In genomic region chr18:59453468-59453961, GRCh38 we compare ENCODE assay signal across 20 cellular contexts.
A peak's percentile ranks its signal among the peaks of the same experiment; 100 is the strongest.
DNase-seq lines count a peak whose midpoint lies in the region; ATAC-seq and TF ChIP-seq lines count a peak whose summit lies in the region.
"Had no signal": no experiment of that assay in that cellular context is flagged by ENCODE, and none has a peak within 500 bp of the region (broad histone marks: within the 10 kb centered on the region; RNA-seq: fewer than 3 reads in every experiment).

No MANE protein-coding gene starts in this region.

- H3K27ac ChIP-seq in SK-N-SH (ENCODE audit: low read depth in 2 of 2, low read length in 1 of 2) (peak overlapping the region in 1 of 2 experiments; percentile 86; a peak in 2 of 4 replicates), hepatocyte (no peak overlapping the region), mesodermal cell (ENCODE audit: low read depth, low read length, severe bottlenecking) (peak overlapping the region; percentile 68), Peyer's patch (no peak overlapping the region)
- H3K27ac ChIP-seq: SJSA1 had no signal

- TF ChIP-seq POLR2A in Peyer's patch (IDR thresholded peaks at IDR 0.05): no peak

- CTCF ChIA-PET in SK-N-SH (lab: Yijun Ruan, JAX): interaction anchor here (1.0 to 11.6 kb wide), 9 partner anchors 12 to 369 kb away, joined by 3 to 276 read pairs (median 4); no protein-coding TSS in a partner anchor
- CTCF ChIA-PET in activated CD4-positive, alpha-beta memory T cell treated with anti-CD3 and anti-CD28 coated beads for 36 hours (lab: Charles Lee): no interaction called here

- TF ChIP-seq CTCF in SK-N-SH (IDR thresholded peaks at IDR 0.05): no peak
- TF ChIP-seq CTCF in hepatocyte (IDR thresholded peaks at IDR 0.05; ENCODE audit: poor library complexity): no peak
- TF ChIP-seq CTCF in Peyer's patch (IDR thresholded peaks at IDR 0.05): no peak

- H3K27me3 Mint-ChIP-seq in activated CD4-positive, alpha-beta memory T cell treated with anti-CD3 and anti-CD28 coated beads for 36 hours: peaks cover 4% of the 10 kb centered on the region
- H3K27me3 Mint-ChIP-seq: B cell had no signal

- H3K36me3 Mint-ChIP-seq in activated CD4-positive, alpha-beta memory T cell treated with anti-CD3 and anti-CD28 coated beads for 36 hours: no peaks in the 10 kb centered on the region
- H3K36me3 Mint-ChIP-seq: CD4-positive, CD25-positive, alpha-beta regulatory T cell had no signal

- H3K4me3 ChIP-seq in SK-N-SH (ENCODE audit: low read depth in 2 of 2, low read length in 1 of 2): no peak overlapping the region
- no peak overlapping the region for H3K4me3 ChIP-seq in hepatocyte
- no peak overlapping the region for H3K4me3 ChIP-seq in mesodermal cell (ENCODE audit: extremely low read depth, insufficient read depth, low read length, poor library complexity, severe bottlenecking)
- no peak overlapping the region for H3K4me3 ChIP-seq in Peyer's patch
- H3K4me3 ChIP-seq: GM12878, GM23338, SJSA1 had no signal

- no peak overlapping the region for H3K27ac Mint-ChIP-seq in activated CD4-positive, alpha-beta memory T cell treated with anti-CD3 and anti-CD28 coated beads for 36 hours
- H3K27ac Mint-ChIP-seq: B cell; CD4-positive, CD25-positive, alpha-beta regulatory T cell; GM23338 had no signal

- no peaks in the 10 kb centered on the region for H3K4me1 Mint-ChIP-seq in activated CD4-positive, alpha-beta memory T cell treated with anti-CD3 and anti-CD28 coated beads for 36 hours (ENCODE audit: low read depth)
- H3K4me1 Mint-ChIP-seq: B cell; CD4-positive, CD25-positive, alpha-beta regulatory T cell had no signal

- H2AFZ ChIP-seq in SK-N-SH (ENCODE audit: low read depth) (no peak overlapping the region), hepatocyte (no peak overlapping the region)
- H2AFZ ChIP-seq: GM23338 had no signal

- H3K79me2 ChIP-seq in SK-N-SH (ENCODE audit: insufficient read depth) (no peaks in the 10 kb centered on the region), hepatocyte (no peaks in the 10 kb centered on the region)

- H3K4me3 Mint-ChIP-seq in activated CD4-positive, alpha-beta memory T cell treated with anti-CD3 and anti-CD28 coated beads for 36 hours: no peak overlapping the region
- H3K4me3 Mint-ChIP-seq: B cell; CD4-positive, CD25-positive, alpha-beta regulatory T cell; GM23338 had no signal

- H3K27me3 ChIP-seq in SK-N-SH (ENCODE audit: insufficient read depth): no peaks in the 10 kb centered on the region
- H3K27me3 ChIP-seq in hepatocyte: peaks cover 5% of the 10 kb centered on the region
- H3K27me3 ChIP-seq in Peyer's patch: no peaks in the 10 kb centered on the region
- H3K27me3 ChIP-seq: SJSA1 had no signal

- peaks cover 0 to 35% of the 10 kb centered on the region in 2 experiments; a peak in 2 of 4 replicates for H3K4me1 ChIP-seq in SK-N-SH (ENCODE audit: control insufficient read depth in 1 of 2, insufficient read depth in 2 of 2, low read depth in 1 of 2, low read length in 1 of 2)
- H3K4me1 ChIP-seq in hepatocyte (ENCODE audit: insufficient read depth): peaks cover 3% of the 10 kb centered on the region
- H3K4me1 ChIP-seq in mesodermal cell (ENCODE audit: control insufficient read depth, insufficient read depth, low read length, poor library complexity, severe bottlenecking): peaks cover 10% of the 10 kb centered on the region
- H3K4me1 ChIP-seq in Peyer's patch: no peaks in the 10 kb centered on the region
- H3K4me1 ChIP-seq: SJSA1 had no signal

- H3K9me2 ChIP-seq in SK-N-SH (no peaks in the 10 kb centered on the region), hepatocyte (replicated peaks; ENCODE audit: insufficient read depth) (no peaks in the 10 kb centered on the region)

- ATAC-seq in HG02852 (IDR thresholded peaks at IDR 0.05; ENCODE audit: unreplicated experiment) (no peak), HG02571 (IDR thresholded peaks at IDR 0.05; ENCODE audit: unreplicated experiment) (no peak)
- ATAC-seq: GM12878, GM23338, Panc1 had no signal

- H3K36me3 ChIP-seq in SK-N-SH (replicated peaks in 1 of 2; ENCODE audit: control insufficient read depth in 1 of 2, insufficient read depth in 2 of 2, low read length in 1 of 2): no peaks in the 10 kb centered on the region
- no peaks in the 10 kb centered on the region for H3K36me3 ChIP-seq in hepatocyte (replicated peaks; ENCODE audit: insufficient read depth, low read depth)
- no peaks in the 10 kb centered on the region for H3K36me3 ChIP-seq in mesodermal cell (ENCODE audit: control insufficient read depth, insufficient read depth, low read length)
- H3K36me3 ChIP-seq in Peyer's patch: no peaks in the 10 kb centered on the region
- H3K36me3 ChIP-seq: SJSA1 had no signal

- H3K4me2 ChIP-seq in SK-N-SH (no peak overlapping the region), hepatocyte (no peak overlapping the region)
- H3K4me2 ChIP-seq: GM23338 had no signal

- H3K9me3 Mint-ChIP-seq in activated CD4-positive, alpha-beta memory T cell treated with anti-CD3 and anti-CD28 coated beads for 36 hours: no peaks in the 10 kb centered on the region
- H3K9me3 Mint-ChIP-seq: CD4-positive, CD25-positive, alpha-beta regulatory T cell; GM23338 had no signal

- H4K20me1 ChIP-seq in SK-N-SH (ENCODE audit: insufficient read depth) (no peaks in the 10 kb centered on the region), hepatocyte (ENCODE audit: insufficient read depth, poor library complexity, severe bottlenecking) (no peaks in the 10 kb centered on the region)

- H3K9me3 ChIP-seq in SK-N-SH (no peaks in the 10 kb centered on the region), hepatocyte (ENCODE audit: low read depth) (no peaks in the 10 kb centered on the region), mesodermal cell (ENCODE audit: control insufficient read depth, low read length) (no peaks in the 10 kb centered on the region), Peyer's patch (no peaks in the 10 kb centered on the region)
- H3K9me3 ChIP-seq: SJSA1 had no signal

- POLR2A ChIA-PET in SK-N-SH (lab: Yijun Ruan, JAX): interaction anchor here (1.4 kb wide), 1 partner anchor 371 kb away, joined by 3 read pairs; no protein-coding TSS in a partner anchor
- POLR2A ChIA-PET in activated CD4-positive, alpha-beta memory T cell treated with anti-CD3 and anti-CD28 coated beads for 36 hours (lab: Charles Lee): no interaction called here

- no peak overlapping the region for H3K9ac ChIP-seq in SK-N-SH

- H3F3A ChIP-seq in SK-N-SH (replicated peaks; ENCODE audit: insufficient read depth): no peaks in the 10 kb centered on the region

- peak in 1 of 2 experiments; percentile 57; a peak in 2 of 4 replicates for TF ChIP-seq EP300 in SK-N-SH (IDR thresholded peaks at IDR 0.05; ENCODE audit: borderline replicate concordance in 1 of 2, low read depth in 1 of 2, low read length in 1 of 2)

- 49% methylated on average over 7 of the region's 7 CpGs for WGBS in SK-N-SH (ENCODE audit: low lambda C conversion rate)
- 15% methylated on average over 7 of the region's 7 CpGs for WGBS in hepatocyte (ENCODE audit: low lambda C conversion rate, missing lambda C conversion rate)
- WGBS in mesodermal cell (ENCODE audit: insufficient coverage in 2 of 2), 2 experiments: 79 to 86% methylated on average over 4 to 5 of the region's 7 CpGs

- peak; percentile 27 for DNase-seq in EH (ENCODE audit: low read depth)
- peak; percentile 69 for DNase-seq in SK-N-SH
- peak; percentile 16 for DNase-seq in hepatocyte (ENCODE audit: low spot score)
- no peak for DNase-seq in Peyer's patch
- no peak for DNase-seq in activated CD4-positive, alpha-beta memory T cell treated with anti-CD3 and anti-CD28 coated beads for 36 hours
- DNase-seq: CD4-positive, CD25-positive, alpha-beta regulatory T cell; COR-L47; DMS 273 treated with DMSO at 0.1 percent for 48 hours; MM.1S; NCI-H1092 treated with DMSO at 0.1 percent for 48 hours; NCI-H146; NCI-H2081 had no signal

- peak; percentile 28; the same call in 1 of the 2 replicates for TF ChIP-seq RAD21 in SK-N-SH (IDR thresholded peaks at IDR 0.05; ENCODE audit: low read length)

- intact Hi-C loops in activated CD4-positive, alpha-beta memory T cell treated with anti-CD3 and anti-CD28 coated beads for 36 hours (cut with micrococcal nuclease): loop anchor here (10.0 kb wide), 1 partner anchor 1091 kb away; no protein-coding TSS in a partner anchor

TF ChIP-seq in SK-N-SH, 30 proteins besides CTCF, POLR2A, EP300 and RAD21 (continues in another document):
- no peak for TF ChIP-seq FOSL2 (IDR thresholded peaks at IDR 0.05; ENCODE audit: borderline replicate concordance, low read depth)
- no peak for TF ChIP-seq SIN3A (IDR thresholded peaks at IDR 0.05; ENCODE audit: borderline replicate concordance, low read depth, low read length)
- TF ChIP-seq PBX3 (IDR thresholded peaks at IDR 0.05): no peak
- TF ChIP-seq TCF12 (IDR thresholded peaks at IDR 0.05): no peak
- TF ChIP-seq JUND (IDR thresholded peaks at IDR 0.05): no peak
- peak; percentile 84 for TF ChIP-seq GATA2 (CRISPR knock-in tag; IDR thresholded peaks at IDR 0.05)
- no peak for TF ChIP-seq NFIC (IDR thresholded peaks at IDR 0.05; ENCODE audit: borderline replicate concordance)
- peak; percentile 83 for TF ChIP-seq FOXJ3 (CRISPR knock-in tag; IDR thresholded peaks at IDR 0.05)
- TF ChIP-seq SMC3 (IDR thresholded peaks at IDR 0.05; ENCODE audit: low read depth, low read length): no peak
- TF ChIP-seq IRF3 (IDR thresholded peaks at IDR 0.05; ENCODE audit: low read depth, low read length): no peak
- peak; percentile 80; the same call in 1 of the 2 replicates for TF ChIP-seq RCOR1 (IDR thresholded peaks at IDR 0.05; ENCODE audit: low read length)
- TF ChIP-seq MXI1 (IDR thresholded peaks at IDR 0.05; ENCODE audit: low read depth, low read length): peak; percentile 10; the same call in 1 of the 2 replicates

Comparison
In these comparisons a context has a peak if more than half of its experiments do, and no peak if none do; other contexts are left out.
1. DNase-seq: peak in EH (single experiment), SK-N-SH (single experiment) and hepatocyte (single experiment); none in Peyer's patch (0 of 3) and activated CD4-positive, alpha-beta memory T cell treated with anti-CD3 and anti-CD28 coated beads for 36 hours (single experiment).